Comparison of ENCODE assay signal across 24 cellular contexts in genomic region chr10:102275343-102275742, GRCh38. TPM values are rescaled to one million over a fixed set of nuclear protein-coding genes. Genes with fewer than 3 reads are reported as not detected.
"Had no signal": no experiment of that assay in that cellular context is flagged by ENCODE, and none has a peak within 500 bp of the region (broad histone marks: within the 10 kb centered on the region; RNA-seq: fewer than 3 reads in every experiment).

No MANE protein-coding gene starts in this region.

- H3K4me3 ChIP-seq: K562 had no signal

- H3K27ac ChIP-seq: KMS-11 had no signal

- FAIRE-seq: K562, RCC 7860 had no signal

- H3K9ac ChIP-seq: KMS-11, SK-N-SH had no signal

- ATAC-seq: K562 had no signal

- DNase-seq: Kasumi-1, MM.1S, NCI-H1092 treated with DMSO at 0.1 percent for 48 hours, NCI-H1436, NCI-H187, NCI-H2029, NCI-H2081 treated with DMSO at 0.1 percent for 48 hours, NCI-H2171, NCI-H226, NCI-H446, NCI-H510A, NCI-H524 treated with DMSO at 0.1 percent for 48 hours, NCI-H69, NCI-H774, RPMI8226, SHP77, SK-N-SH had no signal

- H3K4me2 ChIP-seq: KMS-11, SK-N-SH had no signal

- H3K9me3 ChIP-seq: SK-N-SH had no signal

RNA-seq across cellular contexts. Expression of gene PITX3, which starts 34.0 kb away (rescaled TPM):
- total RNA-seq: HT1080, M059J, SK-MEL-5 had no signal
- polyA plus RNA-seq: IgD-negative memory B cell, SK-N-SH had no signal

RNA-seq across cellular contexts. Expression of gene ELOVL3, which starts 49.2 kb away (rescaled TPM):
- total RNA-seq: HT1080 had no signal
- polyA plus RNA-seq: IgD-negative memory B cell had no signal
